Comparison of ENCODE assay signal across 12 cellular contexts in the genomic region with DNA sequence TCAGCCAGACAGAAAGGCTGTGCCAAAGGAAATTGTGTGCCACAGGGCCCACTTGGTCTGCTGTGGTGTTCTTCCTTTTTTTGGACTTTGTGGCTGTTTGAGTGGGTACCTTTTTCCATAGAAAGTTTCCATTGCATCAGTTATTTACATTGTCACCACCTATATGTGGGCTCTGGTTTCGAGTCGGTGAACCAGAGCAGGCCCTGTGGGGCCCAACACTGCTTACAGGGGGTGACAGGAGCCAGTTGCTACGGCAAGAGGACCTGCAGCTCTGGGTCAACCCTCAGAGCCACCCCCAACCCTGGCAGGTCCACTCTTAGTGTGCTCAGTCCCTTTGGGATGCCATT.
A peak's percentile ranks its signal among the peaks of the same experiment; 100 is the strongest.
DNase-seq lines count a peak whose midpoint lies in the region; ATAC-seq and TF ChIP-seq lines count a peak whose summit lies in the region.
"Had no signal": no experiment of that assay in that cellular context is flagged by ENCODE, and none has a peak within 500 bp of the region (broad histone marks: within the 10 kb centered on the region; RNA-seq: fewer than 3 reads in every experiment).

No MANE protein-coding gene starts in this region.

- H3K27ac ChIP-seq in DND-41 (ENCODE audit: low read length), result peak overlapping the region; percentile 52
- no peak overlapping the region for H3K27ac ChIP-seq in coronary artery
- H3K27ac ChIP-seq in right lobe of liver, result no peak overlapping the region
- H3K27ac ChIP-seq: foreskin keratinocyte, lower lobe of right lung had no signal

- peaks cover 93% of the 10 kb centered on the region for H4K20me1 ChIP-seq in DND-41 (ENCODE audit: insufficient read depth, low read length)

- H3K79me2 ChIP-seq in DND-41 (ENCODE audit: insufficient read depth, low read length), result peaks cover 99% of the 10 kb centered on the region

- no peak overlapping the region for H3K4me2 ChIP-seq in DND-41 (ENCODE audit: insufficient read depth, low read length)

- DNase-seq in DND-41, result no peak
- DNase-seq in GM13976 (ENCODE audit: low spot score), result peak; percentile 55
- peak; percentile 40 for DNase-seq in coronary artery (ENCODE audit: low spot score)
- no peak for DNase-seq in DMS79 treated with DMSO at 0.1 percent for 48 hours (lab: John Stamatoyannopoulos, UW)
- no peak for DNase-seq in COLO829 (ENCODE audit: low spot score)
- DNase-seq in effector CD8-positive, alpha-beta T cell (lab: John Stamatoyannopoulos, UW), result no peak
- no peak for DNase-seq in right lobe of liver
- DNase-seq: CD4-positive, alpha-beta T cell; foreskin keratinocyte; lower lobe of right lung; NCI-H774 had no signal

- no peaks in the 10 kb centered on the region for H3K27me3 ChIP-seq in DND-41 (ENCODE audit: insufficient read depth, low read length, poor library complexity)
- H3K27me3 ChIP-seq in right lobe of liver, result no peaks in the 10 kb centered on the region
- H3K27me3 ChIP-seq: foreskin keratinocyte had no signal

- in situ Hi-C loops in GM13976 (cut with MboI; ENCODE audit: low sequenced_read_pairs, unreplicated experiment), result no loop called here

- no peak overlapping the region for H2AFZ ChIP-seq in DND-41 (ENCODE audit: low read depth, low read length)

- H3K36me3 ChIP-seq in DND-41 (ENCODE audit: insufficient read depth, low read length), result peaks cover 64% of the 10 kb centered on the region
- no peaks in the 10 kb centered on the region for H3K36me3 ChIP-seq in right lobe of liver
- H3K36me3 ChIP-seq: lower lobe of right lung had no signal

- no peak overlapping the region for H3K9ac ChIP-seq in DND-41 (ENCODE audit: low read depth, low read length)

- H3K4me3 ChIP-seq in DND-41 (ENCODE audit: low read depth in 1 of 2, low read length in 2 of 2) (no peak overlapping the region), coronary artery (no peak overlapping the region), right lobe of liver (no peak overlapping the region)
- H3K4me3 ChIP-seq: lower lobe of right lung had no signal

- TF ChIP-seq CTCF in DND-41 (IDR thresholded peaks at IDR 0.05; ENCODE audit: borderline replicate concordance, extremely low read depth, low read length, poor library complexity, severe bottlenecking) (no peak), GM13976 (IDR thresholded peaks at IDR 0.05; ENCODE audit: borderline replicate concordance, control extremely low read depth, extremely low read depth, insufficient read depth, missing control alignments) (no peak), coronary artery (IDR thresholded peaks at IDR 0.05) (no peak), right lobe of liver (IDR thresholded peaks at IDR 0.05) (no peak)

- intact Hi-C loops in right lobe of liver (cut with DNase I), result no loop called here

- ATAC-seq in DND-41 (ENCODE audit: insufficient read depth, low read depth) (no peak), HG03378 (IDR thresholded peaks at IDR 0.05; ENCODE audit: unreplicated experiment) (peak; percentile 47), right lobe of liver (no peak)
- ATAC-seq: foreskin keratinocyte, lower lobe of right lung had no signal

- H3K9me3 ChIP-seq in DND-41 (ENCODE audit: insufficient read depth, low read length, severe bottlenecking) (no peaks in the 10 kb centered on the region), right lobe of liver (no peaks in the 10 kb centered on the region)
- H3K9me3 ChIP-seq: lower lobe of right lung had no signal

- H3K4me1 ChIP-seq in DND-41 (ENCODE audit: insufficient read depth, low read length), result peaks cover 51% of the 10 kb centered on the region
- H3K4me1 ChIP-seq in right lobe of liver, result no peaks in the 10 kb centered on the region
- H3K4me1 ChIP-seq: foreskin keratinocyte, lower lobe of right lung had no signal

- no peak for TF ChIP-seq POLR2A in right lobe of liver (IDR thresholded peaks at IDR 0.05)

- WGBS in right lobe of liver (ENCODE audit: insufficient coverage, low coverage, low lambda C conversion rate, missing lambda C conversion rate), result 80% methylated on average over 1 of the region's 3 CpGs

Comparison
In these comparisons a context has a peak if more than half of its experiments do, and no peak if none do; other contexts are left out.
1. DNase-seq: peak in GM13976 (single experiment) and coronary artery (single experiment); none in DND-41 (single experiment), DMS79 treated with DMSO at 0.1 percent for 48 hours (single experiment), COLO829 (single experiment), effector CD8-positive, alpha-beta T cell (single experiment) and right lobe of liver (0 of 3).